In genomic region chr17:48392836-48393235, GRCh38 we compare ENCODE assay signal across 28 cellular contexts. TPM values are rescaled to one million over a fixed set of nuclear protein-coding genes. Genes with fewer than 3 reads are reported as not detected.
A peak's percentile ranks its signal among the peaks of the same experiment; 100 is the strongest.
DNase-seq lines count a peak whose midpoint lies in the region; ATAC-seq lines count a peak whose summit lies in the region.
"Had no signal": no experiment of that assay in that cellular context is flagged by ENCODE, and none has a peak within 500 bp of the region (broad histone marks: within the 10 kb centered on the region; RNA-seq: fewer than 3 reads in every experiment).

No MANE protein-coding gene starts in this region.

- no peak overlapping the region for H3K23ac ChIP-seq in mesenchymal stem cell (ENCODE audit: low read length in 2 of 2)

- no peak overlapping the region for H3K4ac ChIP-seq in mesenchymal stem cell (ENCODE audit: low read depth in 1 of 2, low read length in 2 of 2)

- CTCF ChIA-PET in activated CD8-positive, alpha-beta T cell treated with anti-CD3 and anti-CD28 coated beads, Interleukin-2, amount 10 ng/mL, durations not matched to agents 7 days and 5 days (lab: Charles Lee): interaction anchor here (0.9 to 2.8 kb wide), 8 partner anchors 9 to 84 kb away, joined by 3 to 13 read pairs (median 4); no protein-coding TSS in a partner anchor

- H4K91ac ChIP-seq in mesenchymal stem cell (ENCODE audit: low read length): no peak overlapping the region

- H4K8ac ChIP-seq in mesenchymal stem cell (ENCODE audit: low read length): no peak overlapping the region

- H2BK15ac ChIP-seq in mesenchymal stem cell (ENCODE audit: low read depth, poor library complexity, severe bottlenecking): no peak overlapping the region

- H3K27ac ChIP-seq in mesenchymal stem cell (ENCODE audit: low read length, poor library complexity, severe bottlenecking): no peak overlapping the region
- H3K27ac ChIP-seq: HL-60, Peyer's patch, tibial nerve had no signal

- H2BK5ac ChIP-seq in mesenchymal stem cell (ENCODE audit: low read depth, low read length, poor library complexity, severe bottlenecking): no peak overlapping the region

- peaks cover 22% of the 10 kb centered on the region for H3K4me1 Mint-ChIP-seq in activated T-helper 17 cell treated with anti-CD3 and anti-CD28 coated beads, Interleukin-2, amount 50 U/mL, for 72 hours
- peaks cover 26% of the 10 kb centered on the region for H3K4me1 Mint-ChIP-seq in activated CD8-positive, alpha-beta T cell treated with anti-CD3 and anti-CD28 coated beads, Interleukin-2, amount 10 ng/mL, durations not matched to agents 7 days and 5 days (ENCODE audit: low read depth)

- no peak overlapping the region for H3K4me2 ChIP-seq in mesenchymal stem cell (ENCODE audit: low read length, poor library complexity, severe bottlenecking)
- H3K4me2 ChIP-seq: GM23338 had no signal

- no peak overlapping the region for H3K18ac ChIP-seq in mesenchymal stem cell (ENCODE audit: low read depth in 1 of 2, low read length in 2 of 2)

- H3K36me3 ChIP-seq in mesenchymal stem cell (ENCODE audit: control insufficient read depth in 1 of 2, insufficient read depth in 2 of 2, low read depth in 1 of 2, low read length in 2 of 2): no peaks in the 10 kb centered on the region
- H3K36me3 ChIP-seq: Peyer's patch, tibial nerve had no signal

- peaks cover 0 to 5% of the 10 kb centered on the region in 2 experiments for H3K27me3 ChIP-seq in mesenchymal stem cell (ENCODE audit: control insufficient read depth in 1 of 2, insufficient read depth in 1 of 2, low read length in 2 of 2)
- H3K27me3 ChIP-seq: Peyer's patch had no signal

- no peak overlapping the region for H2AK5ac ChIP-seq in mesenchymal stem cell (ENCODE audit: low read length, severe bottlenecking)

- no peak overlapping the region for H2BK12ac ChIP-seq in mesenchymal stem cell (ENCODE audit: low read length in 2 of 2)

- H3K4me1 ChIP-seq in mesenchymal stem cell (ENCODE audit: control insufficient read depth, insufficient read depth, low read depth, low read length): no peaks in the 10 kb centered on the region
- H3K4me1 ChIP-seq: Peyer's patch, tibial nerve had no signal

- H3K9me3 Mint-ChIP-seq in activated T-helper 17 cell treated with anti-CD3 and anti-CD28 coated beads, Interleukin-2, amount 50 U/mL, for 72 hours: no peaks in the 10 kb centered on the region
- no peaks in the 10 kb centered on the region for H3K9me3 Mint-ChIP-seq in activated CD8-positive, alpha-beta T cell treated with anti-CD3 and anti-CD28 coated beads, Interleukin-2, amount 10 ng/mL, durations not matched to agents 7 days and 5 days (ENCODE audit: insufficient read depth)
- H3K9me3 Mint-ChIP-seq: activated CD8-positive, alpha-beta T cell treated with anti-CD3 and anti-CD28 coated beads for 36 hours; GM23338; immature natural killer cell; T-helper 2 cell treated with Interferon-gamma antibody and Interleukin-4, amounts not matched to agents 5 μg/mL and 100 μg/mL, for 36 hours had no signal

- 38% methylated on average over 2 of the region's 4 CpGs for WGBS in mesenchymal stem cell

- peak overlapping the region; percentile 49 for H3K9ac ChIP-seq in mesenchymal stem cell (ENCODE audit: low read length)

- POLR2A ChIA-PET in activated CD8-positive, alpha-beta T cell treated with anti-CD3 and anti-CD28 coated beads, Interleukin-2, amount 10 ng/mL, durations not matched to agents 7 days and 5 days (lab: Charles Lee): no interaction called here

- peak overlapping the region; percentile 48 for H3K27ac Mint-ChIP-seq in activated T-helper 17 cell treated with anti-CD3 and anti-CD28 coated beads, Interleukin-2, amount 50 U/mL, for 72 hours
- no peak overlapping the region for H3K27ac Mint-ChIP-seq in activated CD8-positive, alpha-beta T cell treated with anti-CD3 and anti-CD28 coated beads, Interleukin-2, amount 10 ng/mL, durations not matched to agents 7 days and 5 days
- H3K27ac Mint-ChIP-seq: activated CD8-positive, alpha-beta T cell treated with anti-CD3 and anti-CD28 coated beads for 36 hours; GM23338; T-helper 2 cell treated with Interferon-gamma antibody and Interleukin-4, amounts not matched to agents 5 μg/mL and 100 μg/mL, for 36 hours had no signal

- no peak overlapping the region for H3K14ac ChIP-seq in mesenchymal stem cell (ENCODE audit: low read length in 2 of 2)

- H3K27me3 Mint-ChIP-seq in activated T-helper 17 cell treated with anti-CD3 and anti-CD28 coated beads, Interleukin-2, amount 50 U/mL, for 72 hours: no peaks in the 10 kb centered on the region
- no peaks in the 10 kb centered on the region for H3K27me3 Mint-ChIP-seq in activated CD8-positive, alpha-beta T cell treated with anti-CD3 and anti-CD28 coated beads, Interleukin-2, amount 10 ng/mL, durations not matched to agents 7 days and 5 days (ENCODE audit: low read depth)
- H3K27me3 Mint-ChIP-seq: activated CD8-positive, alpha-beta T cell treated with anti-CD3 and anti-CD28 coated beads for 36 hours had no signal

- H3K79me1 ChIP-seq in mesenchymal stem cell (replicated peaks; ENCODE audit: low read length, poor library complexity, severe bottlenecking): no peaks in the 10 kb centered on the region

- DNase-seq in AG20443 (ENCODE audit: low spot score) (peak; percentile 11), H4 (ENCODE audit: low spot score) (peak; percentile 14), mesenchymal stem cell (peak; percentile 57), NCI-H1105 (lab: John Stamatoyannopoulos, UW) (no peak), DMS114 treated with DMSO at 0.1 percent for 48 hours (lab: John Stamatoyannopoulos, UW; ENCODE audit: unreplicated experiment) (no peak)
- no peak for DNase-seq in activated CD8-positive, alpha-beta T cell treated with anti-CD3 and anti-CD28 coated beads, Interleukin-2, amount 10 ng/mL, durations not matched to agents 7 days and 5 days
- no peak for DNase-seq in stimulated activated naive CD4-positive, alpha-beta T cell treated with Interleukin-2 at 50 U/mL for 16 hours (lab: John Stamatoyannopoulos, UW)
- DNase-seq: ACHN; activated CD4-positive, alpha-beta T cell treated with anti-CD3 and anti-CD28 coated beads for 1 hour; activated CD8-positive, alpha-beta T cell treated with anti-CD3 and anti-CD28 coated beads for 36 hours; activated naive CD4-positive, alpha-beta T cell treated with anti-CD3 and anti-CD28 coated beads, Interleukin-2, amount 50 U/mL, for 16 hours; aorta; C1 segment of cervical spinal cord; COR-L47; DMS53; immature natural killer cell; KG1; left colon; NCI-H1417; NCI-H2029 treated with DMSO at 0.1 percent for 48 hours; Peyer's patch; right cardiac atrium; SHP77 treated with DMSO at 0.1 percent for 48 hours had no signal

- no peak for ATAC-seq in activated T-helper 17 cell treated with anti-CD3 and anti-CD28 coated beads, Interleukin-2, amount 50 U/mL, for 72 hours (replicated peaks)
- no peak for ATAC-seq in activated CD8-positive, alpha-beta T cell treated with anti-CD3 and anti-CD28 coated beads, Interleukin-2, amount 10 ng/mL, durations not matched to agents 7 days and 5 days
- ATAC-seq: activated CD8-positive, alpha-beta T cell treated with anti-CD3 and anti-CD28 coated beads for 36 hours; GM23338; right cardiac atrium had no signal

- H2BK120ac ChIP-seq in mesenchymal stem cell (ENCODE audit: low read depth, low read length): no peak overlapping the region

- H2AFZ ChIP-seq in mesenchymal stem cell (ENCODE audit: low read depth, low read length): no peak overlapping the region
- H2AFZ ChIP-seq: GM23338 had no signal

- H3K36me3 Mint-ChIP-seq in activated T-helper 17 cell treated with anti-CD3 and anti-CD28 coated beads, Interleukin-2, amount 50 U/mL, for 72 hours (ENCODE audit: low read depth): peaks cover 91% of the 10 kb centered on the region
- peaks cover 54% of the 10 kb centered on the region for H3K36me3 Mint-ChIP-seq in activated CD8-positive, alpha-beta T cell treated with anti-CD3 and anti-CD28 coated beads, Interleukin-2, amount 10 ng/mL, durations not matched to agents 7 days and 5 days (ENCODE audit: low read depth)

- no peaks in the 10 kb centered on the region for H3K9me3 ChIP-seq in mesenchymal stem cell (ENCODE audit: control insufficient read depth, low read length)
- H3K9me3 ChIP-seq: Peyer's patch, tibial nerve had no signal

- no peak overlapping the region for H3K4me3 Mint-ChIP-seq in activated T-helper 17 cell treated with anti-CD3 and anti-CD28 coated beads, Interleukin-2, amount 50 U/mL, for 72 hours
- no peak overlapping the region for H3K4me3 Mint-ChIP-seq in activated CD8-positive, alpha-beta T cell treated with anti-CD3 and anti-CD28 coated beads, Interleukin-2, amount 10 ng/mL, durations not matched to agents 7 days and 5 days
- H3K4me3 Mint-ChIP-seq: activated CD8-positive, alpha-beta T cell treated with anti-CD3 and anti-CD28 coated beads for 36 hours; GM23338; immature natural killer cell; T-helper 2 cell treated with Interferon-gamma antibody and Interleukin-4, amounts not matched to agents 5 μg/mL and 100 μg/mL, for 36 hours had no signal

- H3K4me3 ChIP-seq in mesenchymal stem cell (ENCODE audit: insufficient read depth in 1 of 2, low read depth in 1 of 2, low read length in 2 of 2): peak overlapping the region in 1 of 2 experiments; percentile 50
- H3K4me3 ChIP-seq: GM23338, Peyer's patch, tibial nerve had no signal

RNA-seq across cellular contexts. Expression of gene SKAP1, which starts 37.2 kb away (rescaled TPM):
- total RNA-seq in H4 (2014; rRNA removed; shearing (Covaris generic)): not detected in 2 replicates
- 100 to 1,000 TPM in 1 of 2 donors, 10 to 100 TPM in 1; 71.4 to 103 TPM for total RNA-seq in activated T-helper 17 cell treated with anti-CD3 and anti-CD28 coated beads, Interleukin-2, amount 50 U/mL, for 72 hours
- polyA plus RNA-seq in mesenchymal stem cell (2013, experiment 1 of 2): 0.11 TPM
- 0.16 TPM for polyA plus RNA-seq in mesenchymal stem cell (2013, experiment 2 of 2)
- 10 to 100 TPM; 93.8 to 94.1 TPM for total RNA-seq in activated CD8-positive, alpha-beta T cell treated with anti-CD3 and anti-CD28 coated beads, Interleukin-2, amount 10 ng/mL, durations not matched to agents 7 days and 5 days
- total RNA-seq: GM23338 had no signal

Comparison
In these comparisons a context has a peak if more than half of its experiments do, and no peak if none do; other contexts are left out.
1. DNase-seq: peak in AG20443 (single experiment), H4 (single experiment) and mesenchymal stem cell (single experiment); none in activated CD8-positive, alpha-beta T cell treated with anti-CD3 and anti-CD28 coated beads, Interleukin-2, amount 10 ng/mL, durations not matched to agents 7 days and 5 days (single experiment), NCI-H1105 (single experiment), DMS114 treated with DMSO at 0.1 percent for 48 hours (single experiment) and stimulated activated naive CD4-positive, alpha-beta T cell treated with Interleukin-2 at 50 U/mL for 16 hours (single experiment).
2. RNA of gene SKAP1, which starts 37.2 kb away (total RNA-seq): 71.4 to 103 TPM in activated T-helper 17 cell treated with anti-CD3 and anti-CD28 coated beads, Interleukin-2, amount 50 U/mL, for 72 hours and 93.8 to 94.1 TPM in activated CD8-positive, alpha-beta T cell treated with anti-CD3 and anti-CD28 coated beads, Interleukin-2, amount 10 ng/mL, durations not matched to agents 7 days and 5 days; not detected in H4; every median in the first group is over 10 times any median in the second.